ENCODE assay signal across 2 cellular contexts in genomic region chr17:8220783-8221662, GRCh38.
TF ChIP-seq lines count a peak whose summit lies in the region.

No MANE protein-coding gene starts in this region.

TF ChIP-seq in IMR-90, 13 proteins besides CTCF, POLR2A, EP300 and RAD21:
- TF ChIP-seq MXI1 (IDR thresholded peaks at IDR 0.05; ENCODE audit: borderline replicate concordance, low read depth, low read length) (no peak), NFE2L2 (IDR thresholded peaks at IDR 0.05; ENCODE audit: low read depth, low read length) (peak; percentile 16; the same call in 1 of the 2 replicates), BHLHE40 (IDR thresholded peaks at IDR 0.05; ENCODE audit: low read depth, low read length) (peak; percentile 73; the same call in 1 of the 2 replicates), CEBPB (IDR thresholded peaks at IDR 0.05; ENCODE audit: low read depth, low read length) (peak; percentile 58), RFX5 (IDR thresholded peaks at IDR 0.05; ENCODE audit: low read depth, low read length) (no peak), ELK1 (IDR thresholded peaks at IDR 0.05; ENCODE audit: borderline replicate concordance, low read depth, low read length) (no peak), SMC3 (IDR thresholded peaks at IDR 0.05; ENCODE audit: low read depth, low read length) (0 out of 2 replicates have a peak, but pooled peaks have one; percentile 4), FOS (IDR thresholded peaks at IDR 0.05; ENCODE audit: low read depth, low read length) (peak; percentile 90), CHD1 (IDR thresholded peaks at IDR 0.05; ENCODE audit: low read depth, low read length) (peak; percentile 68; the same call in 1 of the 2 replicates), MAFK (IDR thresholded peaks at IDR 0.05; ENCODE audit: low read depth, low read length) (no peak; the same call in none of the 2 replicates), MAZ (IDR thresholded peaks at IDR 0.05; ENCODE audit: borderline replicate concordance, low read depth, low read length) (peak; percentile 43; the same call in 1 of the 2 replicates), USF2 (IDR thresholded peaks at IDR 0.05; ENCODE audit: low read depth, low read length) (peak; percentile 28; the same call in 1 of the 2 replicates), RCOR1 (IDR thresholded peaks at IDR 0.05; ENCODE audit: insufficient replicate concordance, low read length) (peak; percentile 5)

TF ChIP-seq in endothelial cell of umbilical vein, 7 proteins besides CTCF, POLR2A, EP300 and RAD21:
- no peak for TF ChIP-seq POLR2AphosphoS5 (IDR thresholded peaks at IDR 0.05; ENCODE audit: insufficient read depth, low read depth, low read length)
- no peak for TF ChIP-seq EZH2 (IDR thresholded peaks at IDR 0.05; ENCODE audit: borderline replicate concordance, low read depth, low read length, severe bottlenecking)
- peak; percentile 51 for TF ChIP-seq MYC (IDR thresholded peaks at IDR 0.05; ENCODE audit: low read depth, low read length)
- peak; percentile 41 for TF ChIP-seq MAX (IDR thresholded peaks at IDR 0.05; ENCODE audit: insufficient read depth, insufficient read length)
- TF ChIP-seq FOS (IDR thresholded peaks at IDR 0.05; ENCODE audit: borderline replicate concordance, insufficient read depth, low read length): peak; percentile 44
- peak; percentile 11 for TF ChIP-seq JUN (IDR thresholded peaks at IDR 0.05; ENCODE audit: borderline replicate concordance, insufficient read depth, insufficient read length, low read depth)
- peak; percentile 5 for TF ChIP-seq GATA2 (IDR thresholded peaks at IDR 0.05; ENCODE audit: insufficient read depth, insufficient read length, low read depth, low read length)
